In genomic region chr12:59972941-59973340, GRCh38 we compare ENCODE assay signal across 14 cellular contexts.
DNase-seq lines count a peak whose midpoint lies in the region; ATAC-seq and TF ChIP-seq lines count a peak whose summit lies in the region.
"Had no signal": no experiment of that assay in that cellular context is flagged by ENCODE, and none has a peak within 500 bp of the region (broad histone marks: within the 10 kb centered on the region; RNA-seq: fewer than 3 reads in every experiment).

No MANE protein-coding gene starts in this region.

- no peaks in the 10 kb centered on the region for H3K27me3 ChIP-seq in RWPE2 (ENCODE audit: insufficient read depth, poor library complexity, severe bottlenecking)

- H3K9me3 Mint-ChIP-seq in glutamatergic neuron (ENCODE audit: unreplicated experiment) = no peaks in the 10 kb centered on the region

- no peaks in the 10 kb centered on the region for H3K27me3 Mint-ChIP-seq in glutamatergic neuron (ENCODE audit: unreplicated experiment)
- H3K27me3 Mint-ChIP-seq: B cell had no signal

- ATAC-seq in RWPE2 (ENCODE audit: low read depth) = peak; percentile 81

- H3K36me3 ChIP-seq in RWPE2 (ENCODE audit: low read depth) = no peaks in the 10 kb centered on the region

- peak overlapping the region; percentile 90 for H3K27ac ChIP-seq in RWPE2 (ENCODE audit: poor library complexity, severe bottlenecking)

- H3K27ac Mint-ChIP-seq in glutamatergic neuron (ENCODE audit: unreplicated experiment) = no peak overlapping the region
- H3K27ac Mint-ChIP-seq: B cell had no signal

- H3K9me3 ChIP-seq in RWPE2 (ENCODE audit: severe bottlenecking) = no peaks in the 10 kb centered on the region

- DNase-seq in A172 (ENCODE audit: low spot score) (peak; percentile 85), H4 (ENCODE audit: low spot score) (peak; percentile 73), RWPE2 (ENCODE audit: low spot score) (no peak), fibroblast of mammary gland (ENCODE audit: low read depth) (peak; percentile 77), NCI-H1694 (lab: John Stamatoyannopoulos, UW) (no peak), glutamatergic neuron (no peak)
- no peak for DNase-seq in stimulated activated CD4-positive, alpha-beta T cell treated with anti-CD3 and anti-CD28 coated beads, Interleukin-4, amount 100 ng/mL, for 4 hours
- DNase-seq in activated CD8-positive, alpha-beta memory T cell treated with anti-CD3 and anti-CD28 coated beads, Interleukin-2, amount 50 U/mL, for 4 hours = no peak
- DNase-seq: anterior cingulate cortex; erythroblast; KG1; NCI-H2171 treated with DMSO at 0.1 percent for 48 hours; stimulated activated CD4-positive, alpha-beta T cell treated with anti-CD3 and anti-CD28 coated beads, Interleukin-2, amount 100 ng/mL, for 24 hours had no signal

- H3K36me3 Mint-ChIP-seq in glutamatergic neuron (ENCODE audit: unreplicated experiment) = peaks cover 5% of the 10 kb centered on the region

- H3K4me1 Mint-ChIP-seq in glutamatergic neuron (ENCODE audit: low read depth, unreplicated experiment) = no peaks in the 10 kb centered on the region
- H3K4me1 Mint-ChIP-seq: B cell had no signal

- TF ChIP-seq CTCF in RWPE2 (IDR thresholded peaks at IDR 0.05; ENCODE audit: poor library complexity, severe bottlenecking) = no peak
- no peak for TF ChIP-seq CTCF in fibroblast of mammary gland (conservative IDR thresholded peaks at IDR 0.05; ENCODE audit: control insufficient read depth, insufficient read depth, low read depth, low read length)
- no peak for TF ChIP-seq CTCF in glutamatergic neuron (IDR thresholded peaks at IDR 0.05; ENCODE audit: partially characterized antibody, unreplicated experiment)

- H3K4me3 ChIP-seq in RWPE2 (ENCODE audit: severe bottlenecking) (no peak overlapping the region), fibroblast of mammary gland (ENCODE audit: control insufficient read depth, low read depth, low read length) (no peak overlapping the region)

- H3K4me3 Mint-ChIP-seq in glutamatergic neuron (ENCODE audit: unreplicated experiment) = no peak overlapping the region
- H3K4me3 Mint-ChIP-seq: B cell had no signal

- peaks cover 20% of the 10 kb centered on the region for H3K4me1 ChIP-seq in RWPE2 (ENCODE audit: insufficient read depth, poor library complexity, severe bottlenecking)

Comparison
In these comparisons a context has a peak if more than half of its experiments do, and no peak if none do; other contexts are left out.
1. DNase-seq: peak in A172 (single experiment), H4 (single experiment) and fibroblast of mammary gland (single experiment); none in RWPE2 (single experiment), stimulated activated CD4-positive, alpha-beta T cell treated with anti-CD3 and anti-CD28 coated beads, Interleukin-4, amount 100 ng/mL, for 4 hours (0 of 2), NCI-H1694 (single experiment), glutamatergic neuron (single experiment) and activated CD8-positive, alpha-beta memory T cell treated with anti-CD3 and anti-CD28 coated beads, Interleukin-2, amount 50 U/mL, for 4 hours (single experiment).